Comparison of ENCODE assay signal across 17 cellular contexts in genomic region chr16:57651344-57652333, GRCh38. TPM values are rescaled to one million over a fixed set of nuclear protein-coding genes. Genes with fewer than 3 reads are reported as not detected.
A peak's percentile ranks its signal among the peaks of the same experiment; 100 is the strongest.
DNase-seq lines count a peak whose midpoint lies in the region; ATAC-seq and TF ChIP-seq lines count a peak whose summit lies in the region.
"Had no signal": no experiment of that assay in that cellular context is flagged by ENCODE, and none has a peak within 500 bp of the region (broad histone marks: within the 10 kb centered on the region; RNA-seq: fewer than 3 reads in every experiment).

No MANE protein-coding gene starts in this region.

- CTCF ChIA-PET in IMR-90 (lab: Yijun Ruan, JAX) = interaction anchor here (0.6 kb wide), 1 partner anchor 361 kb away, joined by 3 read pairs; no protein-coding TSS in a partner anchor
- CTCF ChIA-PET in MCF 10A (lab: Yijun Ruan, JAX) = interaction anchor here (0.7 to 2.2 kb wide), 8 partner anchors 50 to 248 kb away, joined by 3 to 12 read pairs (median 4); no protein-coding TSS in a partner anchor

- H2AK5ac ChIP-seq in IMR-90 (ENCODE audit: low read depth, low read length) = no peak overlapping the region

- no peak overlapping the region for H2BK20ac ChIP-seq in IMR-90 (ENCODE audit: low read depth, low read length)

- peaks cover 34% of the 10 kb centered on the region for H3K4me1 Mint-ChIP-seq in activated T-helper 1 cell treated with anti-CD3 and anti-CD28 coated beads, Interleukin-12 subunit alpha, Interleukin-12 subunit beta, Interleukin-2, Interleukin-4 antibody, amounts not matched to agents 30 ng/mL and 10 ng/mL and 1 ng/mL, durations not matched to agents 14 hours and 24 hours and 36 hours (ENCODE audit: low read depth)
- peaks cover 76 to 85% of the 10 kb centered on the region in 2 donors for H3K4me1 Mint-ChIP-seq in natural killer cell
- H3K4me1 Mint-ChIP-seq in MCF 10A (ENCODE audit: insufficient read depth, unreplicated experiment) = peaks cover 6% of the 10 kb centered on the region

- H3K36me3 ChIP-seq in IMR-90 (ENCODE audit: control insufficient read depth, insufficient read depth, low read length) (no peaks in the 10 kb centered on the region), vagina (peaks cover 0 to 19% of the 10 kb centered on the region in 2 donors)

- no peak overlapping the region for H3K9ac ChIP-seq in IMR-90 (ENCODE audit: low read depth, low read length)

- no peaks in the 10 kb centered on the region for H3K36me3 Mint-ChIP-seq in activated T-helper 1 cell treated with anti-CD3 and anti-CD28 coated beads, Interleukin-12 subunit alpha, Interleukin-12 subunit beta, Interleukin-2, Interleukin-4 antibody, amounts not matched to agents 30 ng/mL and 10 ng/mL and 1 ng/mL, durations not matched to agents 14 hours and 24 hours and 36 hours (ENCODE audit: low read depth)
- peaks cover 11% of the 10 kb centered on the region for H3K36me3 Mint-ChIP-seq in natural killer cell
- H3K36me3 Mint-ChIP-seq in MCF 10A (ENCODE audit: insufficient read depth, unreplicated experiment) = no peaks in the 10 kb centered on the region

- no peak overlapping the region for H3K27ac ChIP-seq in IMR-90 (ENCODE audit: insufficient read depth, low read length)
- H3K27ac ChIP-seq in vagina = no peak overlapping the region
- H3K27ac ChIP-seq: foreskin keratinocyte had no signal

- H4K91ac ChIP-seq in IMR-90 (ENCODE audit: insufficient read depth, low read depth, low read length) = no peak overlapping the region

- no peaks in the 10 kb centered on the region for H4K20me1 ChIP-seq in IMR-90 (ENCODE audit: insufficient read depth, low read length)

- H3K4me3 ChIP-seq in IMR-90 (ENCODE audit: insufficient read depth, low read depth, low read length) (no peak overlapping the region), vagina (no peak overlapping the region)

- no peak overlapping the region for H4K8ac ChIP-seq in IMR-90 (ENCODE audit: low read depth in 2 of 2, low read length in 2 of 2)

- H2BK5ac ChIP-seq in IMR-90 (ENCODE audit: low read depth, low read length, poor library complexity, severe bottlenecking) = no peak overlapping the region

- H3K9me3 ChIP-seq in IMR-90 (ENCODE audit: control insufficient read depth, insufficient read depth, low read length) (no peaks in the 10 kb centered on the region), vagina (no peaks in the 10 kb centered on the region)

- no peaks in the 10 kb centered on the region for H3K27me3 Mint-ChIP-seq in activated T-helper 1 cell treated with anti-CD3 and anti-CD28 coated beads, Interleukin-12 subunit alpha, Interleukin-12 subunit beta, Interleukin-2, Interleukin-4 antibody, amounts not matched to agents 30 ng/mL and 10 ng/mL and 1 ng/mL, durations not matched to agents 14 hours and 24 hours and 36 hours (ENCODE audit: insufficient read depth)
- H3K27me3 Mint-ChIP-seq in natural killer cell (ENCODE audit: low read depth in 2 of 2) (no peaks in the 10 kb centered on the region), MCF 10A (ENCODE audit: insufficient read depth, unreplicated experiment) (no peaks in the 10 kb centered on the region)

- no peaks in the 10 kb centered on the region for H3K9me3 Mint-ChIP-seq in activated T-helper 1 cell treated with anti-CD3 and anti-CD28 coated beads, Interleukin-12 subunit alpha, Interleukin-12 subunit beta, Interleukin-2, Interleukin-4 antibody, amounts not matched to agents 30 ng/mL and 10 ng/mL and 1 ng/mL, durations not matched to agents 14 hours and 24 hours and 36 hours
- no peaks in the 10 kb centered on the region for H3K9me3 Mint-ChIP-seq in natural killer cell
- no peaks in the 10 kb centered on the region for H3K9me3 Mint-ChIP-seq in MCF 10A (ENCODE audit: unreplicated experiment)
- H3K9me3 Mint-ChIP-seq: mesothelial cell of epicardium had no signal

- intact Hi-C loops in IMR-90 (cut with micrococcal nuclease) = no loop called here
- intact Hi-C loops in activated T-helper 1 cell treated with anti-CD3 and anti-CD28 coated beads, Interleukin-12 subunit alpha, Interleukin-12 subunit beta, Interleukin-2, Interleukin-4 antibody, amounts not matched to agents 30 ng/mL and 10 ng/mL and 1 ng/mL, durations not matched to agents 14 hours and 24 hours and 36 hours (cut with micrococcal nuclease) = no loop called here
- intact Hi-C loops in natural killer cell (cut with micrococcal nuclease) = no loop called here
- intact Hi-C loops in vagina (cut with DNase I) = loop anchor here (5.0 kb wide), 1 partner anchor 74 kb away; no protein-coding TSS in a partner anchor
- intact Hi-C loops in MCF 10A (cut with micrococcal nuclease) = no loop called here

- H3K4me1 ChIP-seq in IMR-90 (ENCODE audit: control insufficient read depth, insufficient read depth, low read length) = no peaks in the 10 kb centered on the region
- H3K4me1 ChIP-seq in vagina = peaks cover 24% of the 10 kb centered on the region

- no peak overlapping the region for H2AFZ ChIP-seq in IMR-90 (replicated peaks; ENCODE audit: low read length, poor library complexity)

- H3K23ac ChIP-seq in IMR-90 (ENCODE audit: low read depth, low read length) = no peak overlapping the region

- POLR2A ChIA-PET in IMR-90 (lab: Charles Lee; ENCODE audit: unreplicated experiment) = no interaction called here
- POLR2A ChIA-PET in MCF 10A (lab: Yijun Ruan, JAX) = no interaction called here

- in situ Hi-C loops in IMR-90 (cut with MboI; ENCODE audit: low sequenced_read_pairs) = no loop called here

- ATAC-seq in IMR-90 (ENCODE audit: low read depth) = no peak
- ATAC-seq in natural killer cell = peak in 1 of 3 donors; percentile 19
- ATAC-seq in GM21423 (IDR thresholded peaks at IDR 0.05; ENCODE audit: unreplicated experiment) = no peak
- ATAC-seq: foreskin keratinocyte had no signal

- no peak overlapping the region for H3K4me2 ChIP-seq in IMR-90 (ENCODE audit: low read depth, low read length)

- WGBS in IMR-90 (ENCODE audit: extremely low coverage in 2 of 2, insufficient read length in 1 of 2), 2 experiments = 90% methylated on average over 2 of the region's 10 CpGs; no CpG with 5 or more reads in 1 of the 2 experiments

- H2BK15ac ChIP-seq in IMR-90 (ENCODE audit: low read depth, low read length) = no peak overlapping the region

- peak overlapping the region; percentile 55 for H2AK9ac ChIP-seq in IMR-90 (replicated peaks; ENCODE audit: low read depth, low read length, poor library complexity)

- TF ChIP-seq POLR2A in IMR-90 (IDR thresholded peaks at IDR 0.05; ENCODE audit: low read depth, low read length) = no peak
- TF ChIP-seq POLR2A in vagina (IDR thresholded peaks at IDR 0.05) = no peak

- no peak overlapping the region for H3K4ac ChIP-seq in IMR-90 (ENCODE audit: low read depth, low read length)

- no peak overlapping the region for H3K56ac ChIP-seq in IMR-90 (ENCODE audit: extremely low read depth, insufficient read depth, low read length)

- H3K27ac Mint-ChIP-seq in activated T-helper 1 cell treated with anti-CD3 and anti-CD28 coated beads, Interleukin-12 subunit alpha, Interleukin-12 subunit beta, Interleukin-2, Interleukin-4 antibody, amounts not matched to agents 30 ng/mL and 10 ng/mL and 1 ng/mL, durations not matched to agents 14 hours and 24 hours and 36 hours = peak overlapping the region; percentile 36
- peak overlapping the region; percentile 93 to 96 for H3K27ac Mint-ChIP-seq in natural killer cell
- H3K27ac Mint-ChIP-seq in MCF 10A (ENCODE audit: low read depth, unreplicated experiment) = no peak overlapping the region
- H3K27ac Mint-ChIP-seq: mesothelial cell of epicardium had no signal

- H3K9me1 ChIP-seq in IMR-90 (ENCODE audit: insufficient read depth, low read length) = no peaks in the 10 kb centered on the region; the same call in 1 of the 2 replicates

- no peak for TF ChIP-seq RAD21 in IMR-90 (IDR thresholded peaks at IDR 0.05; ENCODE audit: low read length)

- BruUV-seq in IMR-90 (replicated peaks; lab: Mats Ljungman, UMichigan) (no TSS peak), MCF 10A (replicated peaks; lab: Mats Ljungman, UMichigan) (no TSS peak)

- peak; percentile 27 for DNase-seq in activated CD4-positive, alpha-beta T cell treated with anti-CD3 and anti-CD28 coated beads for 48 hours
- no peak for DNase-seq in activated CD4-positive, alpha-beta T cell treated with anti-CD3 and anti-CD28 coated beads, Interleukin-2, amount 50 U/mL, for 48 hours
- no peak for DNase-seq in IMR-90
- peak; percentile 36 for DNase-seq in activated T-helper 1 cell treated with anti-CD3 and anti-CD28 coated beads, Interleukin-12 subunit alpha, Interleukin-12 subunit beta, Interleukin-2, Interleukin-4 antibody, amounts not matched to agents 30 ng/mL and 10 ng/mL and 1 ng/mL, durations not matched to agents 14 hours and 24 hours and 36 hours (ENCODE audit: low spot score)
- no peak for DNase-seq in natural killer cell
- DNase-seq in vagina (ENCODE audit: extremely low spot score in 2 of 2) = no peak
- DNase-seq in MCF 10A (ENCODE audit: unreplicated experiment) = no peak
- DNase-seq: ACHN; effector CD4-positive, alpha-beta T cell; foreskin keratinocyte; KG1; NCI-H1694 treated with DMSO at 0.1 percent for 48 hours; NCI-H526; RPMI8226; trophoblast cell had no signal

- TF ChIP-seq CTCF in IMR-90 (conservative IDR thresholded peaks at IDR 0.05; ENCODE audit: low read depth, low read length) = no peak
- no peak for TF ChIP-seq CTCF in natural killer cell (IDR thresholded peaks at IDR 0.05)
- no peak for TF ChIP-seq CTCF in vagina (IDR thresholded peaks at IDR 0.05)
- no peak for TF ChIP-seq CTCF in MCF 10A (IDR thresholded peaks at IDR 0.05; ENCODE audit: unreplicated experiment)

- no peak overlapping the region for H3K14ac ChIP-seq in IMR-90 (replicated peaks; ENCODE audit: low read depth, low read length)

- H2BK120ac ChIP-seq in IMR-90 (ENCODE audit: low read depth, low read length) = no peak overlapping the region

- H3K4me3 Mint-ChIP-seq in activated T-helper 1 cell treated with anti-CD3 and anti-CD28 coated beads, Interleukin-12 subunit alpha, Interleukin-12 subunit beta, Interleukin-2, Interleukin-4 antibody, amounts not matched to agents 30 ng/mL and 10 ng/mL and 1 ng/mL, durations not matched to agents 14 hours and 24 hours and 36 hours = no peak overlapping the region
- H3K4me3 Mint-ChIP-seq in natural killer cell (peak overlapping the region; percentile 79), MCF 10A (ENCODE audit: unreplicated experiment) (no peak overlapping the region)
- H3K4me3 Mint-ChIP-seq: mesothelial cell of epicardium had no signal

- no peaks in the 10 kb centered on the region for H3K79me1 ChIP-seq in IMR-90 (ENCODE audit: low read depth in 1 of 2, low read length in 2 of 2)

- H3K18ac ChIP-seq in IMR-90 (ENCODE audit: low read depth, low read length) = no peak overlapping the region

- no peaks in the 10 kb centered on the region; the same call in 1 of the 2 replicates for H3K27me3 ChIP-seq in IMR-90 (ENCODE audit: control insufficient read depth, insufficient read depth, low read length)
- no peaks in the 10 kb centered on the region for H3K27me3 ChIP-seq in vagina
- H3K27me3 ChIP-seq: foreskin keratinocyte had no signal

- dilution Hi-C loops in IMR-90 (cut with HindIII; ENCODE audit: low sequenced_read_pairs, unreplicated experiment) = no loop called here

- H4K5ac ChIP-seq in IMR-90 (ENCODE audit: low read depth, low read length) = no peak overlapping the region

RNA-seq across cellular contexts. Expression of gene ADGRG3, which starts 16.5 kb away (rescaled TPM):
- total RNA-seq in IMR-90 (2012; rRNA removed) (not detected in 2 replicates), natural killer cell (10 to 100 TPM; 16.6 to 57.3 (median 20.7) TPM), vagina (10.3 TPM), MCF 10A (2022) (not detected in 2 replicates)
- polyA plus RNA-seq in IMR-90 (2012; rRNA removed) = not detected in 2 replicates
- polyA plus RNA-seq in IMR-90 (2012; cell fraction: cytosol; rRNA removed) = not detected in 2 replicates
- not detected in 2 replicates for polyA plus RNA-seq in IMR-90 (2012; cell fraction: nucleus; rRNA removed; ENCODE audit: low replicate concordance)
- total RNA-seq in activated T-helper 1 cell treated with anti-CD3 and anti-CD28 coated beads, Interleukin-12 subunit alpha, Interleukin-12 subunit beta, Interleukin-2, Interleukin-4 antibody, amounts not matched to agents 30 ng/mL and 10 ng/mL and 1 ng/mL, durations not matched to agents 14 hours and 24 hours and 36 hours = not detected in 2 replicates
- total RNA-seq: foreskin keratinocyte, mesothelial cell of epicardium had no signal
- polyA plus RNA-seq: foreskin keratinocyte had no signal

RNA-seq across cellular contexts. Expression of gene ADGRG1, which starts 23.2 kb away (rescaled TPM):
- total RNA-seq in IMR-90 (2012; rRNA removed) = 0.83 and 0.90 TPM in 2 replicates
- polyA plus RNA-seq in IMR-90 (2012; rRNA removed) = 7.0 and 8.4 TPM in 2 replicates
- polyA plus RNA-seq in IMR-90 (2012; cell fraction: cytosol; rRNA removed) = 7.1 and 9.4 TPM in 2 replicates
- 7.6 and 14.1 TPM in 2 replicates for polyA plus RNA-seq in IMR-90 (2012; cell fraction: nucleus; rRNA removed; ENCODE audit: low replicate concordance)
- 6.4 and 7.7 TPM in 2 replicates for total RNA-seq in activated T-helper 1 cell treated with anti-CD3 and anti-CD28 coated beads, Interleukin-12 subunit alpha, Interleukin-12 subunit beta, Interleukin-2, Interleukin-4 antibody, amounts not matched to agents 30 ng/mL and 10 ng/mL and 1 ng/mL, durations not matched to agents 14 hours and 24 hours and 36 hours
- total RNA-seq in natural killer cell = 100 to 1,000 TPM; 830 to 949 (median 858) TPM
- 97.7 TPM for total RNA-seq in vagina
- 10.1 and 10.2 TPM in 2 replicates for total RNA-seq in MCF 10A (2022)

RNA-seq across cellular contexts. Expression of gene DRC7, which starts 43.0 kb away (rescaled TPM):
- not detected in 2 replicates for total RNA-seq in IMR-90 (2012; rRNA removed)
- not detected in 2 replicates for polyA plus RNA-seq in IMR-90 (2012; rRNA removed)
- not detected in 2 replicates for polyA plus RNA-seq in IMR-90 (2012; cell fraction: cytosol; rRNA removed)
- polyA plus RNA-seq in IMR-90 (2012; cell fraction: nucleus; rRNA removed; ENCODE audit: low replicate concordance) = not detected in 2 replicates
- not detected in 2 replicates for total RNA-seq in activated T-helper 1 cell treated with anti-CD3 and anti-CD28 coated beads, Interleukin-12 subunit alpha, Interleukin-12 subunit beta, Interleukin-2, Interleukin-4 antibody, amounts not matched to agents 30 ng/mL and 10 ng/mL and 1 ng/mL, durations not matched to agents 14 hours and 24 hours and 36 hours
- under 1 TPM in 1 of 3 donors, not detected in 2; 0.33 TPM for total RNA-seq in natural killer cell
- not detected for total RNA-seq in vagina
- not detected in 2 replicates for total RNA-seq in MCF 10A (2022)
- total RNA-seq: foreskin keratinocyte, mesothelial cell of epicardium had no signal
- polyA plus RNA-seq: foreskin keratinocyte had no signal

Comparison
In these comparisons a context has a peak if more than half of its experiments do, and no peak if none do; other contexts are left out.
1. DNase-seq: peak in activated CD4-positive, alpha-beta T cell treated with anti-CD3 and anti-CD28 coated beads for 48 hours (single experiment) and activated T-helper 1 cell treated with anti-CD3 and anti-CD28 coated beads, Interleukin-12 subunit alpha, Interleukin-12 subunit beta, Interleukin-2, Interleukin-4 antibody, amounts not matched to agents 30 ng/mL and 10 ng/mL and 1 ng/mL, durations not matched to agents 14 hours and 24 hours and 36 hours (single experiment); none in activated CD4-positive, alpha-beta T cell treated with anti-CD3 and anti-CD28 coated beads, Interleukin-2, amount 50 U/mL, for 48 hours (0 of 2), IMR-90 (single experiment), natural killer cell (single experiment), vagina (0 of 2) and MCF 10A (single experiment).
2. RNA of gene ADGRG3, which starts 16.5 kb away (total RNA-seq): 16.6 to 57.3 TPM in natural killer cell and 10.3 TPM in vagina (single experiment); not detected in activated T-helper 1 cell treated with anti-CD3 and anti-CD28 coated beads, Interleukin-12 subunit alpha, Interleukin-12 subunit beta, Interleukin-2, Interleukin-4 antibody, amounts not matched to agents 30 ng/mL and 10 ng/mL and 1 ng/mL, durations not matched to agents 14 hours and 24 hours and 36 hours, not detected in IMR-90 and not detected in MCF 10A; every median in the first group is over 10 times any median in the second.